Comparison of ENCODE assay signal across 26 cellular contexts in genomic region chr3:52842424-52842823, GRCh38. TPM values are rescaled to one million over a fixed set of nuclear protein-coding genes. Genes with fewer than 3 reads are reported as not detected.
DNase-seq lines count a peak whose midpoint lies in the region; FAIRE-seq and TF ChIP-seq lines count a peak whose summit lies in the region.
"Had no signal": no experiment of that assay in that cellular context is flagged by ENCODE, and none has a peak within 500 bp of the region (broad histone marks: within the 10 kb centered on the region; RNA-seq: fewer than 3 reads in every experiment).

No MANE protein-coding gene starts in this region.

- no peak overlapping the region for H2BK120ac ChIP-seq in neuronal stem cell (ENCODE audit: low read depth, low read length)

- no peak overlapping the region for H2AFZ ChIP-seq in neuronal stem cell (ENCODE audit: low read length)
- H2AFZ ChIP-seq: hepatocyte had no signal

- H2AK5ac ChIP-seq in neuronal stem cell (ENCODE audit: low read depth, low read length): no peak overlapping the region

- no peak overlapping the region for H3K14ac ChIP-seq in neuronal stem cell (ENCODE audit: low read length)

- H3K4me1 ChIP-seq in neuronal stem cell (ENCODE audit: control insufficient read depth in 2 of 2, insufficient read depth in 1 of 2, low read depth in 1 of 2, low read length in 2 of 2) (peaks cover 0 to 15% of the 10 kb centered on the region in 2 donors), sigmoid colon (peaks cover 0 to 38% (median 28%) of the 10 kb centered on the region in 4 donors)

- DNase-seq in NCI-H2029 treated with DMSO at 0.1 percent for 48 hours (lab: John Stamatoyannopoulos, UW): peak; percentile 21
- DNase-seq in cardiac septum (ENCODE audit: low spot score): peak; percentile 84
- DNase-seq in neuronal stem cell (ENCODE audit: low spot score): no peak
- no peak for DNase-seq in sigmoid colon
- DNase-seq in cerebellar cortex (ENCODE audit: low spot score): no peak
- no peak for DNase-seq in H54 (ENCODE audit: insufficient read length, low spot score)
- no peak for DNase-seq in NCI-H510A treated with DMSO at 0.1 percent for 48 hours (lab: John Stamatoyannopoulos, UW)
- DNase-seq: activated CD4-positive, alpha-beta T cell treated with anti-CD3 and anti-CD28 coated beads, Interleukin-2, amount 50 U/mL, for 48 hours; activated CD8-positive, alpha-beta memory T cell treated with anti-CD3 and anti-CD28 coated beads, Interleukin-2, amount 50 U/mL, for 48 hours; anterior cingulate cortex; CD4-positive, alpha-beta T cell; DMS 273 treated with DMSO at 0.1 percent for 48 hours; immature natural killer cell; NCI-H1436; NCI-H510A; SIG-M5; stimulated activated CD4-positive, alpha-beta T cell treated with anti-CD3 and anti-CD28 coated beads, Interleukin-1b, Interleukin-23, amount 100 ng/mL, for 48 hours; substantia nigra had no signal

- no peak overlapping the region for H4K8ac ChIP-seq in neuronal stem cell (ENCODE audit: low read depth, low read length)

- H3K79me1 ChIP-seq in neuronal stem cell (ENCODE audit: low read depth, low read length): no peaks in the 10 kb centered on the region

- H3K36me3 ChIP-seq in neuronal stem cell (replicated peaks in 1 of 2; ENCODE audit: control insufficient read depth in 2 of 2, insufficient read depth in 2 of 2, low read length in 2 of 2) (peaks cover 6 to 20% of the 10 kb centered on the region in 2 donors), sigmoid colon (peaks cover under 1 to 64% (median 12%) of the 10 kb centered on the region in 4 donors)
- H3K36me3 ChIP-seq: cardiac muscle cell had no signal

- no peak overlapping the region for H3K4ac ChIP-seq in neuronal stem cell (ENCODE audit: low read length)

- peak overlapping the region; percentile 21 for H3K23ac ChIP-seq in neuronal stem cell (ENCODE audit: low read depth, low read length, poor library complexity)

- no peak for TF ChIP-seq CTCF in sigmoid colon (IDR thresholded peaks at IDR 0.05)

- no peak overlapping the region for H2BK5ac ChIP-seq in neuronal stem cell (ENCODE audit: low read length)

- H2BK12ac ChIP-seq in neuronal stem cell (ENCODE audit: low read length): no peak overlapping the region

- H3K18ac ChIP-seq in neuronal stem cell (ENCODE audit: low read length): no peak overlapping the region

- H3K9ac ChIP-seq in neuronal stem cell (ENCODE audit: low read depth, low read length, poor library complexity): peak overlapping the region; percentile 35

- whole genome bisulfite sequencing in neuronal stem cell (ENCODE audit: extremely low coverage in 2 of 2, insufficient read length in 2 of 2, insufficient replicate concordance in 1 of 2), 2 donors: no CpG with 5 or more reads among the region's 7 CpGs
- WGBS in sigmoid colon, 2 donors: 78 to 88% methylated on average over 7 of the region's 7 CpGs

- TF ChIP-seq POLR2A in sigmoid colon (IDR thresholded peaks at IDR 0.05) (no peak), H54 (IDR thresholded peaks at IDR 0.05; ENCODE audit: low read depth, low read length) (no peak)

- H3K4me3 ChIP-seq in neuronal stem cell (ENCODE audit: low read length in 2 of 2) (no peak overlapping the region), sigmoid colon (no peak overlapping the region)
- H3K4me3 ChIP-seq: cardiac muscle cell, hepatocyte, lung, skin epidermis had no signal

- H2BK15ac ChIP-seq in neuronal stem cell (ENCODE audit: low read length): no peak overlapping the region

- intact Hi-C loops in cardiac septum (cut with DNase I): no loop called here
- intact Hi-C loops in sigmoid colon (cut with DNase I): loop anchor here (10.0 kb wide), 1 partner anchor 92 kb away; no protein-coding TSS in a partner anchor

- H3K4me2 ChIP-seq in neuronal stem cell (ENCODE audit: insufficient read depth, low read length, poor library complexity, severe bottlenecking): no peak overlapping the region
- H3K4me2 ChIP-seq: hepatocyte had no signal

- no peak overlapping the region for H4K91ac ChIP-seq in neuronal stem cell (ENCODE audit: low read depth, low read length, poor library complexity)

- H3K27me3 ChIP-seq in neuronal stem cell (ENCODE audit: control insufficient read depth in 3 of 3, insufficient read depth in 3 of 3, low read depth in 1 of 3, low read length in 3 of 3) (no peaks in the 10 kb centered on the region), sigmoid colon (no peaks in the 10 kb centered on the region)
- H3K27me3 ChIP-seq: cardiac muscle cell, hepatocyte had no signal

- no peak overlapping the region for H3K27ac ChIP-seq in neuronal stem cell (replicated peaks; ENCODE audit: low read length)
- peak overlapping the region in 1 of 4 donors; percentile 79 for H3K27ac ChIP-seq in sigmoid colon
- H3K27ac ChIP-seq: cardiac muscle cell, hepatocyte had no signal

- no peak for TF ChIP-seq EP300 in sigmoid colon (IDR thresholded peaks at IDR 0.05)

- H3K9me3 ChIP-seq in neuronal stem cell (replicated peaks in 1 of 2; ENCODE audit: control insufficient read depth in 2 of 2, insufficient read depth in 1 of 2, low read depth in 1 of 2, low read length in 2 of 2): no peaks in the 10 kb centered on the region
- no peaks in the 10 kb centered on the region for H3K9me3 ChIP-seq in sigmoid colon

- no peak for FAIRE-seq in H54 (lab: Jason Lieb, UNC)

RNA-seq across cellular contexts. Expression of gene MUSTN1, which starts 7.6 kb away (rescaled TPM):
- total RNA-seq in cardiac septum (15.9 TPM), sigmoid colon (10 to 100 TPM in 1 of 4 donors, 1 to 10 TPM in 3; 4.2 to 12.7 (median 6.9) TPM)
- polyA plus RNA-seq in neuronal stem cell (2013, experiment 1 of 2): 10.7 TPM
- 10.5 TPM for polyA plus RNA-seq in neuronal stem cell (2013, experiment 2 of 2)
- 10 to 100 TPM in 1 of 3 donors, 1 to 10 TPM in 1, not detected in 1; 7.2 to 11.1 TPM for polyA plus RNA-seq in sigmoid colon
- total RNA-seq: cardiac muscle cell, MCF 10A had no signal
- polyA plus RNA-seq: cardiac muscle cell, immature natural killer cell, neural cell had no signal

RNA-seq across cellular contexts. Expression of gene ITIH4, which starts 12.0 kb away (rescaled TPM):
- total RNA-seq in cardiac septum (3.2 TPM), sigmoid colon (10 to 100 TPM in 1 of 4 donors, 1 to 10 TPM in 3; 2.5 to 12.2 (median 6.7) TPM)
- 1.4 TPM for polyA plus RNA-seq in neuronal stem cell (2013, experiment 1 of 2)
- 1.7 TPM for polyA plus RNA-seq in neuronal stem cell (2013, experiment 2 of 2)
- 1 to 10 TPM in 1 of 3 donors, not detected in 2; 5.4 TPM for polyA plus RNA-seq in sigmoid colon

RNA-seq across cellular contexts. Expression of gene ITIH3, which starts 47.8 kb away (rescaled TPM):
- 0.78 TPM for total RNA-seq in cardiac septum
- polyA plus RNA-seq in neuronal stem cell (2013, experiment 1 of 2): 0.07 TPM
- polyA plus RNA-seq in neuronal stem cell (2013, experiment 2 of 2): 0.08 TPM
- total RNA-seq in sigmoid colon: 1 to 10 TPM in 1 of 4 donors, under 1 TPM in 2, not detected in 1; 0.14 to 2.3 (median 0.36) TPM
- polyA plus RNA-seq in sigmoid colon: under 1 TPM in 1 of 3 donors, not detected in 2; 0.95 TPM
- total RNA-seq: activated naive CD4-positive, alpha-beta T cell treated with anti-CD3 and anti-CD28 coated beads, Interleukin-2, amount 50 U/mL, for 72 hours; activated T-helper 2 cell treated with anti-CD3 and anti-CD28 coated beads, Interferon-gamma antibody, Interleukin-2, Interleukin-4, amounts not matched to agents 10 μg/mL and 5 μg/mL and 100 μg/mL, durations not matched to agents 14 hours and 24 hours and 36 hours; CD4-positive, alpha-beta T cell; MCF 10A had no signal
- polyA plus RNA-seq: immature natural killer cell, neural cell had no signal

RNA-seq across cellular contexts. Expression of gene STIMATE, which starts 54.9 kb away (rescaled TPM):
- total RNA-seq in cardiac septum: 11.2 TPM
- 11.6 TPM for polyA plus RNA-seq in neuronal stem cell (2013, experiment 1 of 2)
- 11.8 TPM for polyA plus RNA-seq in neuronal stem cell (2013, experiment 2 of 2)
- 10 to 100 TPM; 11.5 to 19.5 (median 14.7) TPM for total RNA-seq in sigmoid colon
- polyA plus RNA-seq in sigmoid colon: 1 to 10 TPM; 2.5 to 7.7 (median 4.8) TPM

Comparison
In these comparisons a context has a peak if more than half of its experiments do, and no peak if none do; other contexts are left out.
1. DNase-seq: peak in NCI-H2029 treated with DMSO at 0.1 percent for 48 hours (single experiment) and cardiac septum (single experiment); none in neuronal stem cell (single experiment), sigmoid colon (single experiment), cerebellar cortex (single experiment), H54 (single experiment) and NCI-H510A treated with DMSO at 0.1 percent for 48 hours (single experiment).